In the genomic region with DNA sequence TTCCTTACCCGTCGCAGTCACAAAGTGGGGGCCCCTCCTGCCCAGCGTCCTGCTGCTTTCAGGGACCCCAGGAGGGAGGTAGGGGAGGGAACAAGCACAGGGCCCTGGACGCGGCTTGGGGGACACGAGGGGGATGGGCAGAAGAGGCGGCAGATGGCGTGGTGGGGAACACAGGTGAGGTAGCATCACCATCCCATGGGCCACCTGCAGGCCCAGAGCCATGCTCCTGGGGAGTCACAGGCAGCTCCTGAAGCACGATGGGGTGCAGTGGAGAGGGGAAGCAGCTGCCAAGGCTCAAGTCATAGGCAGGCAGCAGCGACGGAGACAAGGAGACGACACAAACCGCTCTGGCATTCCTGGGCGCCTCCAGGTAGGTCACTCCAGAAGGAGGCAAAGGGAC, we compare ENCODE assay signal across 22 cellular contexts. TPM values are rescaled to one million over a fixed set of nuclear protein-coding genes. Genes with fewer than 3 reads are reported as not detected.
DNase-seq lines count a peak whose midpoint lies in the region; ATAC-seq, FAIRE-seq and TF ChIP-seq lines count a peak whose summit lies in the region.
"Had no signal": no experiment of that assay in that cellular context is flagged by ENCODE, and none has a peak within 500 bp of the region (broad histone marks: within the 10 kb centered on the region; RNA-seq: fewer than 3 reads in every experiment).

No MANE protein-coding gene starts in this region.

- H2BK5ac ChIP-seq in H1 (ENCODE audit: low read depth, low read length) (no peak overlapping the region), mesenchymal stem cell (ENCODE audit: low read depth, low read length, poor library complexity, severe bottlenecking) (no peak overlapping the region)

- H3K4ac ChIP-seq in H1 (replicated peaks; ENCODE audit: insufficient read length, low read depth, low read length) = no peak overlapping the region
- H3K4ac ChIP-seq in mesenchymal stem cell (ENCODE audit: low read depth in 1 of 2, low read length in 2 of 2) = no peak overlapping the region

- TF ChIP-seq RAD21 in H1 (IDR thresholded peaks at IDR 0.05 in 1 of 2, conservative IDR thresholded peaks at IDR 0.05 in 1 of 2; ENCODE audit: low read depth in 2 of 2, low read length in 2 of 2) = no peak

- H2AFZ ChIP-seq in H1 (ENCODE audit: low read length) = no peak overlapping the region
- H2AFZ ChIP-seq in mesenchymal stem cell (ENCODE audit: low read depth, low read length) = no peak overlapping the region
- H2AFZ ChIP-seq: GM23338 had no signal

- no peak overlapping the region for H4K5ac ChIP-seq in H1 (ENCODE audit: insufficient read length, low read depth, low read length)

- peaks cover 0 to 12% (median 1%) of the 10 kb centered on the region in 4 experiments; a peak in 3 of 8 replicates for H3K36me3 ChIP-seq in H1 (ENCODE audit: control insufficient read depth in 2 of 4, insufficient read depth in 4 of 4, low read length in 3 of 4)
- H3K36me3 ChIP-seq in mesenchymal stem cell (ENCODE audit: control insufficient read depth in 1 of 2, insufficient read depth in 2 of 2, low read depth in 1 of 2, low read length in 2 of 2) = peaks cover 42 to 73% of the 10 kb centered on the region in 2 experiments

- H3K23me2 ChIP-seq in H1 (ENCODE audit: low read depth, low read length) = peaks cover 2% of the 10 kb centered on the region; the same call in 1 of the 2 replicates

- no peak overlapping the region for H2AK5ac ChIP-seq in H1 (ENCODE audit: low read depth, low read length)
- H2AK5ac ChIP-seq in mesenchymal stem cell (ENCODE audit: low read length, severe bottlenecking) = no peak overlapping the region

- CTCF ChIA-PET in H1 (lab: Charles Lee; ENCODE audit: partially characterized antibody) = interaction anchor here (0.7 to 1.4 kb wide), 6 partner anchors 12 to 621 kb away, joined by 3 read pairs; no protein-coding TSS in a partner anchor

- ATAC-seq in Right ventricle myocardium inferior (no peak), left ventricle myocardium superior (no peak)
- ATAC-seq: CD8-positive, alpha-beta T cell; GM23338; HCT116 had no signal

- H4K8ac ChIP-seq in H1 (ENCODE audit: extremely low read depth, insufficient read depth, low read length) (peak overlapping the region; percentile 35; the same call in 1 of the 2 replicates), mesenchymal stem cell (ENCODE audit: low read length) (no peak overlapping the region)

- peak; percentile 60 for DNase-seq in Right ventricle myocardium inferior (ENCODE audit: missing footprints)
- no peak for DNase-seq in left ventricle myocardium superior
- DNase-seq in H1 (ENCODE audit: low read depth in 1 of 2, low spot score in 2 of 2) = no peak
- no peak for DNase-seq in mesenchymal stem cell
- no peak for DNase-seq in NCI-H1417 (lab: John Stamatoyannopoulos, UW)
- no peak for DNase-seq in putamen (ENCODE audit: low spot score)
- no peak for DNase-seq in T-helper 2 cell
- DNase-seq: Caco-2; CD4-positive, CD25-positive, alpha-beta regulatory T cell; CD8-positive, alpha-beta T cell; DMS153; DND-41 had no signal

- peaks cover 0 to 23% of the 10 kb centered on the region in 2 experiments; a peak in 2 of 4 replicates for H3K79me2 ChIP-seq in H1 (ENCODE audit: control insufficient read depth in 1 of 2, insufficient read depth in 2 of 2, low read length in 2 of 2)

- H2BK15ac ChIP-seq in H1 (ENCODE audit: low read length) (no peak overlapping the region), mesenchymal stem cell (ENCODE audit: low read depth, poor library complexity, severe bottlenecking) (peak overlapping the region; percentile 54)

- WGBS in H1 (ENCODE audit: extremely low coverage in 1 of 2, insufficient coverage in 1 of 2, insufficient read length in 1 of 2, insufficient replicate concordance in 2 of 2, low coverage in 1 of 2, low lambda C conversion rate in 2 of 2, missing lambda C conversion rate in 1 of 2), 2 experiments = 95% methylated on average over 14 of the region's 14 CpGs; no CpG with 5 or more reads in 1 of the 2 experiments
- WGBS in mesenchymal stem cell = 94% methylated on average over 14 of the region's 14 CpGs

- H2BK12ac ChIP-seq in H1 (ENCODE audit: low read depth, low read length) = no peak overlapping the region
- H2BK12ac ChIP-seq in mesenchymal stem cell (ENCODE audit: low read length in 2 of 2) = no peak overlapping the region

- H3K27me3 ChIP-seq in H1 (replicated peaks in 1 of 4; ENCODE audit: control insufficient read depth in 3 of 4, extremely low read depth in 1 of 4, insufficient read depth in 3 of 4, low read length in 3 of 4) (no peaks in the 10 kb centered on the region), mesenchymal stem cell (ENCODE audit: control insufficient read depth in 1 of 2, insufficient read depth in 1 of 2, low read length in 2 of 2) (no peaks in the 10 kb centered on the region)
- H3K27me3 ChIP-seq: BLaER1 had no signal

- TF ChIP-seq EP300 in H1 (IDR thresholded peaks at IDR 0.05; ENCODE audit: borderline replicate concordance in 1 of 2, low read depth in 2 of 2, low read length in 2 of 2) = no peak

- H3K9me3 ChIP-seq in H1 (ENCODE audit: insufficient read depth in 2 of 2, low read depth in 1 of 2, low read length in 1 of 2) (no peaks in the 10 kb centered on the region), mesenchymal stem cell (ENCODE audit: control insufficient read depth, low read length) (no peaks in the 10 kb centered on the region)
- H3K9me3 ChIP-seq: BLaER1, Caco-2 had no signal

- H3K4me1 ChIP-seq in H1 (replicated peaks in 1 of 4; ENCODE audit: control insufficient read depth in 3 of 4, insufficient read depth in 4 of 4, low read length in 3 of 4) = no peaks in the 10 kb centered on the region
- H3K4me1 ChIP-seq in mesenchymal stem cell (ENCODE audit: control insufficient read depth, insufficient read depth, low read depth, low read length) = peaks cover 8% of the 10 kb centered on the region
- H3K4me1 ChIP-seq: Caco-2 had no signal

- intact Hi-C loops in Right ventricle myocardium inferior (cut with DNase I) = no loop called here
- intact Hi-C loops in left ventricle myocardium superior (cut with micrococcal nuclease) = no loop called here

- no peak for TF ChIP-seq POLR2A in H1 (IDR thresholded peaks at IDR 0.05; ENCODE audit: control extremely low read depth in 1 of 2, low read depth in 2 of 2, low read length in 2 of 2)

- no peak overlapping the region for H3K4me2 ChIP-seq in H1 (ENCODE audit: insufficient read depth in 1 of 2, low read depth in 2 of 2, low read length in 2 of 2)
- H3K4me2 ChIP-seq in mesenchymal stem cell (ENCODE audit: low read length, poor library complexity, severe bottlenecking) = no peak overlapping the region
- H3K4me2 ChIP-seq: BLaER1, GM23338 had no signal

- no peak for FAIRE-seq in H1 (lab: Jason Lieb, UNC)
- FAIRE-seq: A204.1, G401.6, GM12892, H54 had no signal

- H2BK120ac ChIP-seq in H1 (replicated peaks; ENCODE audit: low read depth, low read length) (no peak overlapping the region), mesenchymal stem cell (ENCODE audit: low read depth, low read length) (no peak overlapping the region)

- H4K91ac ChIP-seq in H1 (replicated peaks; ENCODE audit: insufficient read length, low read length) = no peak overlapping the region
- H4K91ac ChIP-seq in mesenchymal stem cell (ENCODE audit: low read length) = peak overlapping the region; percentile 28

- H4K20me1 ChIP-seq in H1 (replicated peaks in 1 of 2; ENCODE audit: control insufficient read depth in 1 of 2, insufficient read depth in 2 of 2, low read length in 2 of 2) = peaks cover 0 to 14% of the 10 kb centered on the region in 2 experiments

- POLR2A ChIA-PET in H1 (lab: Charles Lee; ENCODE audit: partially characterized antibody) = interaction anchor here (0.6 to 1.3 kb wide), 3 partner anchors 17 to 272 kb away, joined by 3 read pairs; partner anchors contain the start of gene UQCC4

- no peak overlapping the region for H2BK20ac ChIP-seq in H1 (ENCODE audit: low read length)

- no peak for TF ChIP-seq CTCF in H1 (IDR thresholded peaks at IDR 0.05; ENCODE audit: control extremely low read depth in 1 of 3, insufficient read depth in 1 of 3, low read depth in 1 of 3, low read length in 3 of 3)

- H3K14ac ChIP-seq in H1 (ENCODE audit: insufficient read length) (no peak overlapping the region), mesenchymal stem cell (ENCODE audit: low read length in 2 of 2) (no peak overlapping the region)

- H3K18ac ChIP-seq in H1 (ENCODE audit: extremely low read depth, low read length) (no peak overlapping the region), mesenchymal stem cell (ENCODE audit: low read depth in 1 of 2, low read length in 2 of 2) (no peak overlapping the region)

- H3K79me1 ChIP-seq in H1 (ENCODE audit: low read depth, low read length) (peaks cover 8% of the 10 kb centered on the region; the same call in 1 of the 2 replicates), mesenchymal stem cell (replicated peaks; ENCODE audit: low read length, poor library complexity, severe bottlenecking) (peaks cover 41% of the 10 kb centered on the region)

- H3K9ac ChIP-seq in H1 (replicated peaks in 1 of 4; ENCODE audit: extremely low read depth in 1 of 4, low read depth in 3 of 4, low read length in 3 of 4) (no peak overlapping the region), mesenchymal stem cell (ENCODE audit: low read length) (no peak overlapping the region)
- H3K9ac ChIP-seq: BLaER1 had no signal

- H3K27ac ChIP-seq in H1 (ENCODE audit: low read depth, low read length) = no peak overlapping the region
- H3K27ac ChIP-seq in mesenchymal stem cell (ENCODE audit: low read length, poor library complexity, severe bottlenecking) = no peak overlapping the region
- H3K27ac ChIP-seq: 22Rv1, BLaER1, C4-2B had no signal

- H3K23ac ChIP-seq in H1 (ENCODE audit: insufficient read length) (no peak overlapping the region), mesenchymal stem cell (ENCODE audit: low read length in 2 of 2) (no peak overlapping the region)

- no peak overlapping the region for H3K4me3 ChIP-seq in H1 (ENCODE audit: extremely low read depth in 1 of 4, insufficient read depth in 2 of 4, low read depth in 3 of 4, low read length in 4 of 4)
- H3K4me3 ChIP-seq in mesenchymal stem cell (ENCODE audit: insufficient read depth in 1 of 2, low read depth in 1 of 2, low read length in 2 of 2) = no peak overlapping the region
- H3K4me3 ChIP-seq: BLaER1, GM23338 had no signal

- H3K56ac ChIP-seq in H1 (replicated peaks; ENCODE audit: insufficient read length, low read depth, low read length) = no peak overlapping the region

RNA-seq across cellular contexts. Expression of gene UNKL, which starts 10.8 kb away (rescaled TPM):
- 11.3 TPM for total RNA-seq in Right ventricle myocardium inferior
- 16.4 TPM for total RNA-seq in left ventricle myocardium superior
- total RNA-seq in H1 (2021; fragmentation: NEBNext Ultra II Directional; extraction: Animal tissue kit (Norgen Biotek cat#: 25700)) = 31.8 and 32.1 TPM in 2 replicates
- polyA plus RNA-seq in H1 (2011; rRNA removed) = 25.1 and 32.0 TPM in 2 replicates
- polyA plus RNA-seq in H1 (2011; cell fraction: cytosol; rRNA removed) = 32.1 TPM
- 126 TPM for polyA plus RNA-seq in H1 (2011; cell fraction: nucleus; rRNA removed)
- polyA plus RNA-seq in H1 (2012, experiment 1 of 2) = 11.6 to 23.0 TPM (median 17.3 TPM) in 4 replicates
- polyA plus RNA-seq in H1 (2012, experiment 2 of 2) = 8.4 TPM
- 15.8 TPM for polyA plus RNA-seq in H1 (2013, experiment 1 of 2)
- polyA plus RNA-seq in H1 (2013, experiment 2 of 2) = 13.7 TPM
- polyA minus RNA-seq in H1 (2011; rRNA and poly(A)+ RNA removed) = 7.3 and 13.6 TPM in 2 replicates
- 30.1 TPM for polyA minus RNA-seq in H1 (2011; cell fraction: cytosol; rRNA and poly(A)+ RNA removed)
- 31.8 TPM for polyA minus RNA-seq in H1 (2011; cell fraction: nucleus; rRNA and poly(A)+ RNA removed)
- 7.4 TPM for polyA plus RNA-seq in mesenchymal stem cell (2013, experiment 1 of 2)
- 7.0 TPM for polyA plus RNA-seq in mesenchymal stem cell (2013, experiment 2 of 2)

RNA-seq across cellular contexts. Expression of gene UQCC4, which starts 16.8 kb away (rescaled TPM):
- total RNA-seq in Right ventricle myocardium inferior = 11.3 TPM
- total RNA-seq in left ventricle myocardium superior = 13.3 TPM
- total RNA-seq in H1 (2021; fragmentation: NEBNext Ultra II Directional; extraction: Animal tissue kit (Norgen Biotek cat#: 25700)) = 13.4 and 14.9 TPM in 2 replicates
- 33.8 and 35.0 TPM in 2 replicates for polyA plus RNA-seq in H1 (2011; rRNA removed)
- polyA plus RNA-seq in H1 (2011; cell fraction: cytosol; rRNA removed) = 31.5 TPM
- 22.3 TPM for polyA plus RNA-seq in H1 (2011; cell fraction: nucleus; rRNA removed)
- polyA plus RNA-seq in H1 (2012, experiment 1 of 2) = 15.3 to 20.8 TPM (median 19.9 TPM) in 4 replicates
- polyA plus RNA-seq in H1 (2012, experiment 2 of 2) = 16.5 TPM
- 18.8 TPM for polyA plus RNA-seq in H1 (2013, experiment 1 of 2)
- polyA plus RNA-seq in H1 (2013, experiment 2 of 2) = 20.4 TPM
- polyA minus RNA-seq in H1 (2011; rRNA and poly(A)+ RNA removed) = 7.0 and 7.6 TPM in 2 replicates
- 8.1 TPM for polyA minus RNA-seq in H1 (2011; cell fraction: cytosol; rRNA and poly(A)+ RNA removed)
- 13.3 TPM for polyA minus RNA-seq in H1 (2011; cell fraction: nucleus; rRNA and poly(A)+ RNA removed)
- polyA plus RNA-seq in mesenchymal stem cell (2013, experiment 1 of 2) = 11.2 TPM
- polyA plus RNA-seq in mesenchymal stem cell (2013, experiment 2 of 2) = 11.4 TPM

RNA-seq across cellular contexts. Expression of gene PERCC1, which starts 27.1 kb away (rescaled TPM):
- total RNA-seq in Right ventricle myocardium inferior (0.35 TPM), left ventricle myocardium superior (0.27 TPM)
- total RNA-seq in H1 (2021; fragmentation: NEBNext Ultra II Directional; extraction: Animal tissue kit (Norgen Biotek cat#: 25700)) = not detected in 2 replicates
- polyA plus RNA-seq in H1 (2011; rRNA removed) = not detected in 2 replicates
- not detected for polyA plus RNA-seq in H1 (2011; cell fraction: cytosol; rRNA removed)
- polyA plus RNA-seq in H1 (2011; cell fraction: nucleus; rRNA removed) = not detected
- not detected in 4 replicates for polyA plus RNA-seq in H1 (2012, experiment 1 of 2)
- not detected for polyA plus RNA-seq in H1 (2012, experiment 2 of 2)
- polyA plus RNA-seq in H1 (2013, experiment 1 of 2) = not detected
- not detected for polyA plus RNA-seq in H1 (2013, experiment 2 of 2)
- polyA minus RNA-seq in H1 (2011; rRNA and poly(A)+ RNA removed) = not detected in 2 replicates
- not detected for polyA minus RNA-seq in H1 (2011; cell fraction: cytosol; rRNA and poly(A)+ RNA removed)
- not detected for polyA minus RNA-seq in H1 (2011; cell fraction: nucleus; rRNA and poly(A)+ RNA removed)
- not detected for polyA plus RNA-seq in mesenchymal stem cell (2013, experiment 1 of 2)
- not detected for polyA plus RNA-seq in mesenchymal stem cell (2013, experiment 2 of 2)
- total RNA-seq: CD4-positive, CD25-positive, alpha-beta regulatory T cell; GM23338 had no signal
- polyA plus RNA-seq: AG04450; CD4-positive, CD25-positive, alpha-beta regulatory T cell; GM23338 had no signal

RNA-seq across cellular contexts. Expression of gene CCDC154, which starts 40.6 kb away (rescaled TPM):
- total RNA-seq in Right ventricle myocardium inferior = 1.7 TPM
- total RNA-seq in left ventricle myocardium superior = 1.6 TPM
- 0.88 and 1.3 TPM in 2 replicates for total RNA-seq in H1 (2021; fragmentation: NEBNext Ultra II Directional; extraction: Animal tissue kit (Norgen Biotek cat#: 25700))
- 0.15 and 0.58 TPM in 2 replicates for polyA plus RNA-seq in H1 (2011; rRNA removed)
- polyA plus RNA-seq in H1 (2011; cell fraction: cytosol; rRNA removed) = 0.56 TPM
- 2.4 TPM for polyA plus RNA-seq in H1 (2011; cell fraction: nucleus; rRNA removed)
- 0.43 to 1.3 TPM (median 0.79 TPM) in 4 replicates for polyA plus RNA-seq in H1 (2012, experiment 1 of 2)
- 0.05 TPM for polyA plus RNA-seq in H1 (2012, experiment 2 of 2)
- 0.16 TPM for polyA plus RNA-seq in H1 (2013, experiment 1 of 2)
- polyA plus RNA-seq in H1 (2013, experiment 2 of 2) = 0.13 TPM
- polyA minus RNA-seq in H1 (2011; rRNA and poly(A)+ RNA removed) = not detected in 2 replicates
- polyA minus RNA-seq in H1 (2011; cell fraction: cytosol; rRNA and poly(A)+ RNA removed) = not detected
- not detected for polyA minus RNA-seq in H1 (2011; cell fraction: nucleus; rRNA and poly(A)+ RNA removed)
- polyA plus RNA-seq in mesenchymal stem cell (2013, experiment 1 of 2) = 0.32 TPM
- 0.26 TPM for polyA plus RNA-seq in mesenchymal stem cell (2013, experiment 2 of 2)
- total RNA-seq: GM23338 had no signal
- polyA plus RNA-seq: CD4-positive, CD25-positive, alpha-beta regulatory T cell had no signal

RNA-seq across cellular contexts. Expression of gene GNPTG, which starts 52.0 kb away (rescaled TPM):
- total RNA-seq in Right ventricle myocardium inferior (35.0 TPM), left ventricle myocardium superior (37.6 TPM)
- total RNA-seq in H1 (2021; fragmentation: NEBNext Ultra II Directional; extraction: Animal tissue kit (Norgen Biotek cat#: 25700)) = 25.2 and 26.2 TPM in 2 replicates
- polyA plus RNA-seq in H1 (2011; rRNA removed) = 51.2 and 73.3 TPM in 2 replicates
- polyA plus RNA-seq in H1 (2011; cell fraction: cytosol; rRNA removed) = 45.7 TPM
- polyA plus RNA-seq in H1 (2011; cell fraction: nucleus; rRNA removed) = 73.3 TPM
- 21.7 to 30.2 TPM (median 28.6 TPM) in 4 replicates for polyA plus RNA-seq in H1 (2012, experiment 1 of 2)
- 17.9 TPM for polyA plus RNA-seq in H1 (2012, experiment 2 of 2)
- 22.1 TPM for polyA plus RNA-seq in H1 (2013, experiment 1 of 2)
- polyA plus RNA-seq in H1 (2013, experiment 2 of 2) = 23.7 TPM
- 9.9 and 10.5 TPM in 2 replicates for polyA minus RNA-seq in H1 (2011; rRNA and poly(A)+ RNA removed)
- 9.3 TPM for polyA minus RNA-seq in H1 (2011; cell fraction: cytosol; rRNA and poly(A)+ RNA removed)
- 13.4 TPM for polyA minus RNA-seq in H1 (2011; cell fraction: nucleus; rRNA and poly(A)+ RNA removed)
- 46.5 TPM for polyA plus RNA-seq in mesenchymal stem cell (2013, experiment 1 of 2)
- 45.8 TPM for polyA plus RNA-seq in mesenchymal stem cell (2013, experiment 2 of 2)
